ENCODE assay signal across 14 cellular contexts in genomic region chr9:130522233-130522808, GRCh38. TPM values are rescaled to one million over a fixed set of nuclear protein-coding genes. Genes with fewer than 3 reads are reported as not detected.
DNase-seq lines count a peak whose midpoint lies in the region; ATAC-seq, FAIRE-seq and TF ChIP-seq lines count a peak whose summit lies in the region.
"Had no signal": no experiment of that assay in that cellular context is flagged by ENCODE, and none has a peak within 500 bp of the region (broad histone marks: within the 10 kb centered on the region; RNA-seq: fewer than 3 reads in every experiment).

No MANE protein-coding gene starts in this region.

- H3K4me3 Mint-ChIP-seq in endodermal cell (no peak overlapping the region), type B pancreatic cell (no peak overlapping the region)
- H3K4me3 Mint-ChIP-seq: HFFc6 had no signal

- H3K27ac ChIP-seq in HepG2 (ENCODE audit: extremely low read length, insufficient read depth, low read length) (no peak overlapping the region), right lobe of liver (no peak overlapping the region), endodermal cell (ENCODE audit: low read depth, low read length) (no peak overlapping the region)
- H3K27ac ChIP-seq: spleen had no signal

- no TSS peak for BruUV-seq in HepG2 (replicated peaks; lab: Mats Ljungman, UMichigan)

- H3K36me3 ChIP-seq in HepG2 (replicated peaks in 1 of 2; ENCODE audit: control insufficient read depth in 1 of 2, insufficient read depth in 2 of 2, low read length in 2 of 2): no peaks in the 10 kb centered on the region
- H3K36me3 ChIP-seq in right lobe of liver: no peaks in the 10 kb centered on the region
- H3K36me3 ChIP-seq in endodermal cell (ENCODE audit: control insufficient read depth, insufficient read depth, low read length): no peaks in the 10 kb centered on the region
- H3K36me3 ChIP-seq: spleen had no signal

- TF ChIP-seq POLR2A in HepG2 (IDR thresholded peaks at IDR 0.05; ENCODE audit: insufficient read depth in 1 of 2, low read depth in 2 of 2, low read length in 2 of 2) (no peak), right lobe of liver (IDR thresholded peaks at IDR 0.05) (no peak)

- H3K27me3 ChIP-seq in HepG2 (ENCODE audit: control insufficient read depth in 1 of 2, insufficient read depth in 2 of 2, low read length in 2 of 2) (peaks cover 0 to 10% of the 10 kb centered on the region in 2 experiments; a peak in 3 of 5 replicates), right lobe of liver (no peaks in the 10 kb centered on the region), endodermal cell (ENCODE audit: control insufficient read depth, insufficient read depth, low read length, poor library complexity, severe bottlenecking) (no peaks in the 10 kb centered on the region)

- H3K4me2 ChIP-seq in HepG2 (ENCODE audit: low read depth, low read length): no peak overlapping the region

- ATAC-seq in HepG2 (no peak), right lobe of liver (no peak), esophagus mucosa (no peak), GM19324 (IDR thresholded peaks at IDR 0.05; ENCODE audit: low FRiP score, unreplicated experiment) (no peak)

- POLR2A ChIA-PET in HepG2 (lab: Yijun Ruan, JAX): interaction anchor here (3.4 kb wide), 1 partner anchor 22 kb away, joined by 16 read pairs; no protein-coding TSS in a partner anchor

- peaks cover 46% of the 10 kb centered on the region for H3K4me1 ChIP-seq in HepG2 (ENCODE audit: insufficient read depth, low read length)
- peaks cover 0 to 24% (median 4%) of the 10 kb centered on the region in 4 donors for H3K4me1 ChIP-seq in right lobe of liver
- no peaks in the 10 kb centered on the region for H3K4me1 ChIP-seq in endodermal cell (ENCODE audit: control insufficient read depth, insufficient read depth, low read length)
- H3K4me1 ChIP-seq: spleen had no signal

- in situ Hi-C loops in HepG2 (cut with HindIII; ENCODE audit: extremely low pct_ligation_motif_present, low pct_unique_long_range_greater_than_20kb): no loop called here

- no peaks in the 10 kb centered on the region for H3K79me2 ChIP-seq in HepG2 (ENCODE audit: insufficient read depth, low read length)

- DNase-seq in HepG2 (ENCODE audit: low spot score): no peak
- DNase-seq in right lobe of liver: no peak
- peak; percentile 98 for DNase-seq in NCI-H524 treated with DMSO at 0.1 percent for 48 hours (lab: John Stamatoyannopoulos, UW)
- peak; percentile 82 for DNase-seq in endodermal cell
- peak; percentile 37 for DNase-seq in stimulated activated CD8-positive, alpha-beta memory T cell treated with anti-CD3 and anti-CD28 coated beads, Interleukin-4, amount 100 ng/mL, for 48 hours
- no peak for DNase-seq in type B pancreatic cell (ENCODE audit: extremely low spot score, unreplicated experiment)
- DNase-seq: activated CD8-positive, alpha-beta memory T cell treated with anti-CD3 and anti-CD28 coated beads, Interleukin-2, amount 50 U/mL, for 48 hours; DMS79; HFFc6; NCI-H2081 treated with DMSO at 0.1 percent for 48 hours; spleen had no signal

- no peaks in the 10 kb centered on the region for H3K9me3 ChIP-seq in HepG2 (ENCODE audit: low read length)
- H3K9me3 ChIP-seq in right lobe of liver: no peaks in the 10 kb centered on the region
- H3K9me3 ChIP-seq in endodermal cell (ENCODE audit: control insufficient read depth, low read length): no peaks in the 10 kb centered on the region
- H3K9me3 ChIP-seq: spleen had no signal

- H3K36me3 Mint-ChIP-seq in endodermal cell (ENCODE audit: low read depth): no peaks in the 10 kb centered on the region
- H3K36me3 Mint-ChIP-seq in type B pancreatic cell: no peaks in the 10 kb centered on the region

- peaks cover 2% of the 10 kb centered on the region for H3K4me1 Mint-ChIP-seq in endodermal cell
- peaks cover 16% of the 10 kb centered on the region for H3K4me1 Mint-ChIP-seq in type B pancreatic cell (ENCODE audit: unreplicated experiment)

- H3K27ac Mint-ChIP-seq in endodermal cell (no peak overlapping the region), type B pancreatic cell (no peak overlapping the region)
- H3K27ac Mint-ChIP-seq: HFFc6 had no signal

- H3K9me3 Mint-ChIP-seq in endodermal cell: no peaks in the 10 kb centered on the region
- H3K9me3 Mint-ChIP-seq in type B pancreatic cell: no peaks in the 10 kb centered on the region
- H3K9me3 Mint-ChIP-seq: HFFc6 had no signal

- H3K27me3 Mint-ChIP-seq in endodermal cell (ENCODE audit: insufficient read depth) (peaks cover 4% of the 10 kb centered on the region), type B pancreatic cell (peaks cover 17% of the 10 kb centered on the region)

- no peak for FAIRE-seq in HepG2 (lab: Jason Lieb, UNC)
- FAIRE-seq: endothelial cell of umbilical vein had no signal

- no peaks in the 10 kb centered on the region for H4K20me1 ChIP-seq in HepG2 (ENCODE audit: insufficient read depth, low read length)

- H2AFZ ChIP-seq in HepG2 (ENCODE audit: low read length): no peak overlapping the region

- H3K4me3 ChIP-seq in HepG2 (replicated peaks in 1 of 3; ENCODE audit: insufficient read depth in 1 of 3, low read depth in 2 of 3, low read length in 3 of 3) (no peak overlapping the region), right lobe of liver (no peak overlapping the region), endodermal cell (ENCODE audit: low read length) (no peak overlapping the region)
- H3K4me3 ChIP-seq: spleen had no signal

- no peak for TF ChIP-seq RAD21 in HepG2 (CRISPR knock-in tag; IDR thresholded peaks at IDR 0.05)

- CTCF ChIA-PET in HepG2 (lab: Yijun Ruan, JAX; ENCODE audit: low intra/inter-chr PET ratio, low total read pairs): no interaction called here

- H3K9ac ChIP-seq in HepG2 (ENCODE audit: insufficient read depth, low read depth, low read length): no peak overlapping the region
- H3K9ac ChIP-seq in endodermal cell (ENCODE audit: extremely low read depth, low read length, poor library complexity, severe bottlenecking): no peak overlapping the region

- 58% methylated on average over 7 of the region's 7 CpGs for WGBS in HepG2 (ENCODE audit: low lambda C conversion rate)
- 58% methylated on average over 5 of the region's 7 CpGs for WGBS in right lobe of liver (ENCODE audit: insufficient coverage, low coverage, low lambda C conversion rate, missing lambda C conversion rate)
- WGBS in endodermal cell (ENCODE audit: insufficient coverage in 1 of 2, insufficient read length in 1 of 2), 2 experiments: 73 to 78% methylated on average over 2 to 7 of the region's 7 CpGs

- TF ChIP-seq EP300 in HepG2 (IDR thresholded peaks at IDR 0.05; ENCODE audit: low read depth in 2 of 2, low read length in 2 of 2) (no peak), HepG2 (CRISPR knock-in tag; IDR thresholded peaks at IDR 0.05; ENCODE audit: borderline replicate concordance) (no peak)

- intact Hi-C loops in HepG2 (cut with micrococcal nuclease; ENCODE audit: unreplicated experiment) (no loop called here), right lobe of liver (cut with DNase I) (no loop called here)

- TF ChIP-seq CTCF in HepG2 (CRISPR knock-in tag; IDR thresholded peaks at IDR 0.05) (no peak), right lobe of liver (IDR thresholded peaks at IDR 0.05) (no peak), endodermal cell (conservative IDR thresholded peaks at IDR 0.05) (no peak), type B pancreatic cell (conservative IDR thresholded peaks at IDR 0.05) (no peak)

TF ChIP-seq in HepG2, 621 proteins besides CTCF, POLR2A, EP300 and RAD21 (continues in another document):
- 0 out of 2 replicates have a peak, but pooled peaks have one; percentile 51 for TF ChIP-seq ZSCAN5A (CRISPR knock-in tag; IDR thresholded peaks at IDR 0.05; ENCODE audit: borderline replicate concordance)

RNA-seq across cellular contexts. Expression of gene FUBP3, which starts 57.1 kb away (rescaled TPM):
- total RNA-seq in HepG2 (2016; rRNA removed; fragmentation: Illumina TruSeq; extraction: Trizol) (40.0 and 42.7 TPM in 2 replicates), right lobe of liver (10 to 100 TPM; 21.3 to 35.7 (median 25.2) TPM), endodermal cell (10 to 100 TPM; 74.3 to 76.3 TPM), type B pancreatic cell (ENCODE audit: low replicate concordance) (59.3 and 62.3 TPM in 2 replicates), esophagus mucosa (29.2 TPM)
- 6.3 and 7.8 TPM in 2 replicates for total RNA-seq in HepG2 (2016; cell fraction: cytosol; rRNA removed; fragmentation: Illumina TruSeq; extraction: Trizol; ENCODE audit: low read depth)
- 36.9 and 42.9 TPM in 2 replicates for total RNA-seq in HepG2 (2016; cell fraction: insoluble cytoplasmic fraction; rRNA removed; fragmentation: Illumina TruSeq; extraction: Trizol)
- total RNA-seq in HepG2 (2016; cell fraction: membrane; rRNA removed; fragmentation: Illumina TruSeq; extraction: Trizol): 18.7 and 20.2 TPM in 2 replicates
- 29.1 and 31.8 TPM in 2 replicates for total RNA-seq in HepG2 (2016; cell fraction: nucleus; rRNA removed; fragmentation: Illumina TruSeq; extraction: Trizol)
- 28.7 and 45.9 TPM in 2 replicates for polyA plus RNA-seq in HepG2 (2011; rRNA removed)
- 19.2 and 22.5 TPM in 2 replicates for polyA plus RNA-seq in HepG2 (2011; cell fraction: cytosol; rRNA removed)
- 87.0 and 120 TPM in 2 replicates for polyA plus RNA-seq in HepG2 (2011; cell fraction: nucleus; rRNA removed)
- 32.5 and 37.6 TPM in 2 replicates for polyA plus RNA-seq in HepG2 (2012)
- 4.9 and 5.9 TPM in 2 replicates for polyA plus RNA-seq in HepG2 (2016; cell fraction: cytosol; fragmentation: Illumina TruSeq; extraction: Trizol; ENCODE audit: low read depth)
- 52.7 and 56.2 TPM in 2 replicates for polyA plus RNA-seq in HepG2 (2016; cell fraction: insoluble cytoplasmic fraction; fragmentation: Illumina TruSeq; extraction: Trizol; ENCODE audit: low read depth)
- 13.3 and 13.7 TPM in 2 replicates for polyA plus RNA-seq in HepG2 (2016; cell fraction: membrane; fragmentation: Illumina TruSeq; extraction: Trizol; ENCODE audit: low read depth)
- 67.5 and 77.3 TPM in 2 replicates for polyA plus RNA-seq in HepG2 (2016; cell fraction: nucleus; fragmentation: Illumina TruSeq; extraction: Trizol; ENCODE audit: insufficient read depth, low read depth)
- 35.2 and 98.1 TPM in 2 replicates for polyA minus RNA-seq in HepG2 (2011; rRNA and poly(A)+ RNA removed; ENCODE audit: low replicate concordance)
- polyA minus RNA-seq in HepG2 (2011; cell fraction: cytosol; rRNA and poly(A)+ RNA removed): 16.8 and 22.0 TPM in 2 replicates
- 26.3 and 38.8 TPM in 2 replicates for polyA minus RNA-seq in HepG2 (2011; cell fraction: nucleus; rRNA and poly(A)+ RNA removed)
- 60.9 TPM for polyA plus RNA-seq in endodermal cell (2013, experiment 1 of 2)
- 59.4 TPM for polyA plus RNA-seq in endodermal cell (2013, experiment 2 of 2)

Comparison
In these comparisons a context has a peak if more than half of its experiments do, and no peak if none do; other contexts are left out.
1. DNase-seq: peak in NCI-H524 treated with DMSO at 0.1 percent for 48 hours (single experiment), endodermal cell (single experiment) and stimulated activated CD8-positive, alpha-beta memory T cell treated with anti-CD3 and anti-CD28 coated beads, Interleukin-4, amount 100 ng/mL, for 48 hours (single experiment); none in HepG2 (single experiment), right lobe of liver (0 of 3) and type B pancreatic cell (single experiment).